In the genomic region with DNA sequence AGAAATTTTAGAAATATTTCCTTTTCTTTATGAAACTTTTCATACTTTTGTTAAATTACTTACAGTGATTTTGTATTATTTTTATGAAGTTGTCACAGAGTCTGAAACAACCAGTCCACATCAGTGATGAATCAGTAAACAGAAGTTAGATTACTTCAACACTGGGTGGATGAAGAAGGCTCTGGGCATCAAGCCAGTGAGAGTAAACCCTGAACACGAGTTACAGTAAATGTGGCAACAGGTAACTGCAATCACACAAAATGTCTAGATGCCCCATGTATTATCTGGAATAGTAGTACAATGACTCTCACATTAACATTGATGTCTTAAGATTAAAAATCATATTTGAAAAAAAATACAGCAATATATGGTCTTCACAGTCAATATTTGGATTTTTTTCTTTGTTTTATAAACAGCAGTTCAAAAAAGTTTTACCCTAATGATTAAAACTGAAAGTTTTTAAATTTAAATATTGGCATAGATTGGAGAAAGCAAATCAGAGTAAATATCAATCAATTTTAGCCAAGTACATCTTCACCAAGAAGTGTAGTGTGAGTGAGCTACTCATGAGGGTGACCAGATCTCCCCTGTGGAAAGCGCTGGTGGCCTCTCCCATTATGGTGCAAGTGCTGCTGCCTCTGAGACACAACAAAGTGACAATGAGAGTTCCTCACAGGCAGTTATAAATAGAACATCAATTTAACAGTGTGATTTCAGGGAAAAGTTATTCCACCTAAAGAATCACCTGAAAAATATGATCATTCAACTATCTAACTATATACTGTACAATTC, we compare ENCODE assay signal across 1 cellular context.
A peak's percentile ranks its signal among the peaks of the same experiment; 100 is the strongest.
TF ChIP-seq lines count a peak whose summit lies in the region.

No MANE protein-coding gene starts in this region.

TF ChIP-seq in HepG2, 621 proteins besides CTCF, POLR2A, EP300 and RAD21 (continued from another document and continues in another):
- TF ChIP-seq, protein P1, sequence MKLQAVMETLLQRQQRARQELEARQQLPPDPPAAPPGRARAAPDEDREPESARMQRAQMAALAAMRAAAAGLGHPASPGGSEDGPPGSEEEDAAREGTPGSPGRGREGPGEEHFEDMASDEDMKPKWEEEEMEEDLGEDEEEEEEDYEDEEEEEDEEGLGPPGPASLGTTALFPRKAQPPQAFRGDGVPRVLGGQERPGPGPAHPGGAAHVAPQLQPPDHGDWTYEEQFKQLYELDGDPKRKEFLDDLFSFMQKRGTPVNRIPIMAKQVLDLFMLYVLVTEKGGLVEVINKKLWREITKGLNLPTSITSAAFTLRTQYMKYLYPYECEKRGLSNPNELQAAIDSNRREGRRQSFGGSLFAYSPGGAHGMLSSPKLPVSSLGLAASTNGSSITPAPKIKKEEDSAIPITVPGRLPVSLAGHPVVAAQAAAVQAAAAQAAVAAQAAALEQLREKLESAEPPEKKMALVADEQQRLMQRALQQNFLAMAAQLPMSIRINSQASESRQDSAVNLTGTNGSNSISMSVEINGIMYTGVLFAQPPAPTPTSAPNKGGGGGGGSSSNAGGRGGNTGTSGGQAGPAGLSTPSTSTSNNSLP (IDR thresholded peaks at IDR 0.05; ENCODE audit: low read depth, low read length): 0 out of 2 replicates have a peak, but pooled peaks have one; percentile 24
- TF ChIP-seq, protein P2, sequence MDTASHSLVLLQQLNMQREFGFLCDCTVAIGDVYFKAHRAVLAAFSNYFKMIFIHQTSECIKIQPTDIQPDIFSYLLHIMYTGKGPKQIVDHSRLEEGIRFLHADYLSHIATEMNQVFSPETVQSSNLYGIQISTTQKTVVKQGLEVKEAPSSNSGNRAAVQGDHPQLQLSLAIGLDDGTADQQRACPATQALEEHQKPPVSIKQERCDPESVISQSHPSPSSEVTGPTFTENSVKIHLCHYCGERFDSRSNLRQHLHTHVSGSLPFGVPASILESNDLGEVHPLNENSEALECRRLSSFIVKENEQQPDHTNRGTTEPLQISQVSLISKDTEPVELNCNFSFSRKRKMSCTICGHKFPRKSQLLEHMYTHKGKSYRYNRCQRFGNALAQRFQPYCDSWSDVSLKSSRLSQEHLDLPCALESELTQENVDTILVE (CRISPR knock-in tag; IDR thresholded peaks at IDR 0.05): no peak
- TF ChIP-seq RCOR2 (CRISPR knock-in tag; IDR thresholded peaks at IDR 0.05) (no peak), SOX13 (IDR thresholded peaks at IDR 0.05) (no peak), SOX13 (CRISPR knock-in tag; conservative IDR thresholded peaks at IDR 0.05 in 1 of 2, IDR thresholded peaks at IDR 0.05 in 1 of 2) (0 out of 4 replicates have a peak, but pooled peaks of 1 of the 2 experiments have one; percentile 34), FOXA3 (CRISPR knock-in tag; IDR thresholded peaks at IDR 0.05) (peak; percentile 59), ZNF12 (CRISPR knock-in tag; IDR thresholded peaks at IDR 0.05) (peak; percentile 21; the same call in 1 of the 2 replicates), NFRKB (IDR thresholded peaks at IDR 0.05) (no peak), ZKSCAN5 (CRISPR knock-in tag; IDR thresholded peaks at IDR 0.05) (no peak), FOXP1 (IDR thresholded peaks at IDR 0.05) (no peak), FOXP1 (CRISPR knock-in tag; IDR thresholded peaks at IDR 0.05) (0 out of 2 replicates have a peak, but pooled peaks have one; percentile 17), SIN3B (IDR thresholded peaks at IDR 0.05; ENCODE audit: low read length) (no peak), RFX1 (IDR thresholded peaks at IDR 0.05) (no peak), GATAD2A (CRISPR knock-in tag; IDR thresholded peaks at IDR 0.05) (peak; percentile 67), REXO4 (CRISPR knock-in tag; IDR thresholded peaks at IDR 0.05; ENCODE audit: borderline replicate concordance) (no peak), FOXO1 (CRISPR knock-in tag; IDR thresholded peaks at IDR 0.05) (no peak), ZNF644 (CRISPR knock-in tag; IDR thresholded peaks at IDR 0.05; ENCODE audit: low read depth) (0 out of 2 replicates have a peak, but pooled peaks have one; percentile 22), KDM3A (CRISPR knock-in tag; IDR thresholded peaks at IDR 0.05; ENCODE audit: low read depth) (no peak), ZNF772 (CRISPR knock-in tag; IDR thresholded peaks at IDR 0.05) (no peak), CEBPB (IDR thresholded peaks at IDR 0.05; ENCODE audit: borderline replicate concordance, low read depth, low read length) (peak; percentile 67; the same call in 1 of the 2 replicates), SETDB1 (CRISPR knock-in tag; IDR thresholded peaks at IDR 0.05; ENCODE audit: borderline replicate concordance) (no peak), ZFP41 (CRISPR knock-in tag; IDR thresholded peaks at IDR 0.05; ENCODE audit: borderline replicate concordance) (no peak), CEBPG (CRISPR knock-in tag; IDR thresholded peaks at IDR 0.05) (peak; percentile 38), FOSL2 (CRISPR knock-in tag; IDR thresholded peaks at IDR 0.05) (peak; percentile 55), NCOA2 (CRISPR knock-in tag; IDR thresholded peaks at IDR 0.05) (0 out of 2 replicates have a peak, but pooled peaks have one; percentile 28), ISX (CRISPR knock-in tag; conservative IDR thresholded peaks at IDR 0.05) (no peak), ZNF839 (CRISPR knock-in tag; IDR thresholded peaks at IDR 0.05; ENCODE audit: borderline replicate concordance) (no peak), KAT8 (CRISPR knock-in tag; IDR thresholded peaks at IDR 0.05) (peak; percentile 38; the same call in 1 of the 2 replicates), MATR3 (CRISPR knock-in tag; IDR thresholded peaks at IDR 0.05) (no peak)
- TF ChIP-seq, protein P3, sequence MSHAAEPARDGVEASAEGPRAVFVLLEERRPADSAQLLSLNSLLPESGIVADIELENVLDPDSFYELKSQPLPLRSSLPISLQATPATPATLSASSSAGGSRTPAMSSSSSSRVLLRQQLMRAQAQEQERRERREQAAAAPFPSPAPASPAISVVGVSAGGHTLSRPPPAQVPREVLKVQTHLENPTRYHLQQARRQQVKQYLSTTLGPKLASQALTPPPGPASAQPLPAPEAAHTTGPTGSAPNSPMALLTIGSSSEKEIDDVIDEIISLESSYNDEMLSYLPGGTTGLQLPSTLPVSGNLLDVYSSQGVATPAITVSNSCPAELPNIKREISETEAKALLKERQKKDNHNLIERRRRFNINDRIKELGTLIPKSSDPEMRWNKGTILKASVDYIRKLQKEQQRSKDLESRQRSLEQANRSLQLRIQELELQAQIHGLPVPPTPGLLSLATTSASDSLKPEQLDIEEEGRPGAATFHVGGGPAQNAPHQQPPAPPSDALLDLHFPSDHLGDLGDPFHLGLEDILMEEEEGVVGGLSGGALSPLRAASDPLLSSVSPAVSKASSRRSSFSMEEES (CRISPR knock-in tag; IDR thresholded peaks at IDR 0.05): 0 out of 2 replicates have a peak, but pooled peaks have one; percentile 27
- TF ChIP-seq, protein P4, sequence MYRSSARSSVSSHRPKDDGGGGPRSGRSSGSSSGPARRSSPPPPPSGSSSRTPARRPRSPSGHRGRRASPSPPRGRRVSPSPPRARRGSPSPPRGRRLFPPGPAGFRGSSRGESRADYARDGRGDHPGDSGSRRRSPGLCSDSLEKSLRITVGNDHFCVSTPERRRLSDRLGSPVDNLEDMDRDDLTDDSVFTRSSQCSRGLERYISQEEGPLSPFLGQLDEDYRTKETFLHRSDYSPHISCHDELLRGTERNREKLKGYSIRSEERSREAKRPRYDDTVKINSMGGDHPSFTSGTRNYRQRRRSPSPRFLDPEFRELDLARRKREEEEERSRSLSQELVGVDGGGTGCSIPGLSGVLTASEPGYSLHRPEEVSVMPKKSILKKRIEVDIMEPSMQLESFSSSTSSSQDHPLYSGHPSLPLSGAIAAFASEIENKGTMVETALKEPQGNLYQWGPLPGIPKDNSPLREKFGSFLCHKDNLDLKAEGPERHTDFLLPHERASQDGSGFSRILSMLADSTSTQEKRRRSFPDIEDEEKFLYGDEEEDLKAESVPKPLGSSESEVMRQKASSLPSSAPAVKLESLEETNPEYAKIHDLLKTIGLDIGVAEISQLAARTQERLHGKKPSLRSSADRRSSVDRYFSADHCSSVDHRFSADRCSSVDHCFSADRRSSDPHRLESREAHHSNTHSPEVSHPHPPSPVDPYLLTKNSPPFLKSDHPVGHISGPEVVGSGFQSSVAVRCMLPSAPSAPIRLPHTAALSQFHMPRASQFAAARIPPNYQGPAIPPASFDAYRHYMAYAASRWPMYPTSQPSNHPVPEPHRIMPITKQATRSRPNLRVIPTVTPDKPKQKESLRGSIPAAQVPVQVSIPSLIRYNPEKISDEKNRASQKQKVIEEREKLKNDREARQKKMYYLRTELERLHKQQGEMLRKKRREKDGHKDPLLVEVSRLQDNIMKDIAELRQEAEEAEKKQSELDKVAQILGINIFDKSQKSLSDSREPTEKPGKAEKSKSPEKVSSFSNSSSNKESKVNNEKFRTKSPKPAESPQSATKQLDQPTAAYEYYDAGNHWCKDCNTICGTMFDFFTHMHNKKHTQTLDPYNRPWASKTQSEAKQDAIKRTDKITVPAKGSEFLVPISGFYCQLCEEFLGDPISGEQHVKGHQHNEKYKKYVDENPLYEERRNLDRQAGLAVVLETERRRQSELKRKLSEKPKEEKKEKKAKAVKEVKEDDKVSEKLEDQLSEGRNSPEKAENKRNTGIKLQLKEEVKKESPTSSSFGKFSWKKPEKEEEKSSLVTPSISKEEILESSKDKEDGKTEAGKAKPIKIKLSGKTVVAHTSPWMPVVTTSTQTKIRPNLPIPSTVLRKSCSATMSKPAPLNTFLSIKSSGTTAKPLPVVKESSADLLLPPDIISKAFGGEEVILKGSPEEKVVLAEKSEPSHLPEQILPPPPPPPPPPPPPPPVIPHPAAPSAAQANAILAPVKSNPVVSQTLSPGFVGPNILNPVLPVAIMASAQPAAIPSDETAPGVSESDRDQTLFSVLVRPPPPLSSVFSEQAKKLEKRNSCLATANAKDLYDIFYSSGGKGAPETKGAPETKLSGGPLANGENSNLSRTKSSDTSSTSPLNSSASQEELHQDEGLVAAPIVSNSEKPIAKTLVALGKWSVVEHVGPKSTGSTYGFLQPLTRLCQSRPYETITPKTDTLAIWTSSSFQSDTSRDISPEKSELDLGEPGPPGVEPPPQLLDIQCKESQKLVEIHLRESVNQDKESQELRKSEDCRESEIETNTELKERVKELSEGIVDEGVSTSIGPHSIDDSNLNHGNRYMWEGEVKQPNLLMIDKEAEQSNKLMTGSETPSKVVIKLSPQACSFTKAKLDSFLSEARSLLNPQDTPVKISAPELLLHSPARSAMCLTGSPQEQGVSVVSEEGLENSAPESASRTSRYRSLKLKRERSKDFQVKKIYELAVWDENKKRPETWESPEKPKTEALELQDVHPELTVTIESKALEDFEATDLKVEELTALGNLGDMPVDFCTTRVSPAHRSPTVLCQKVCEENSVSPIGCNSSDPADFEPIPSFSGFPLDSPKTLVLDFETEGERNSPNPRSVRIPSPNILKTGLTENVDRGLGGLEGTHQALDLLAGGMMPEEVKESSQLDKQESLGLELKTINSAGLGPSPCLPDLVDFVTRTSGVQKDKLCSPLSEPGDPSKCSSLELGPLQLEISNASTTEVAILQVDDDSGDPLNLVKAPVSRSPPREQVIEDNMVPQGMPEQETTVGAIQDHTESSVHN (CRISPR knock-in tag; IDR thresholded peaks at IDR 0.05): no peak
- TF ChIP-seq, protein P5, sequence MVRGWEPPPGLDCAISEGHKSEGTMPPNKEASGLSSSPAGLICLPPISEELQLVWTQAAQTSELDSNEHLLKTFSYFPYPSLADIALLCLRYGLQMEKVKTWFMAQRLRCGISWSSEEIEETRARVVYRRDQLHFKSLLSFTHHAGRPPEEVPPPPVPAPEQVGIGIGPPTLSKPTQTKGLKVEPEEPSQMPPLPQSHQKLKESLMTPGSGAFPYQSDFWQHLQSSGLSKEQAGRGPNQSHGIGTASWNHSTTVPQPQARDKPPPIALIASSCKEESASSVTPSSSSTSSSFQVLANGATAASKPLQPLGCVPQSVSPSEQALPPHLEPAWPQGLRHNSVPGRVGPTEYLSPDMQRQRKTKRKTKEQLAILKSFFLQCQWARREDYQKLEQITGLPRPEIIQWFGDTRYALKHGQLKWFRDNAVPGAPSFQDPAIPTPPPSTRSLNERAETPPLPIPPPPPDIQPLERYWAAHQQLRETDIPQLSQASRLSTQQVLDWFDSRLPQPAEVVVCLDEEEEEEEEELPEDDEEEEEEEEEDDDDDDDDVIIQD (CRISPR knock-in tag; IDR thresholded peaks at IDR 0.05; ENCODE audit: low read depth): peak; percentile 76; the same call in 1 of the 2 replicates
- TF ChIP-seq, protein P6, sequence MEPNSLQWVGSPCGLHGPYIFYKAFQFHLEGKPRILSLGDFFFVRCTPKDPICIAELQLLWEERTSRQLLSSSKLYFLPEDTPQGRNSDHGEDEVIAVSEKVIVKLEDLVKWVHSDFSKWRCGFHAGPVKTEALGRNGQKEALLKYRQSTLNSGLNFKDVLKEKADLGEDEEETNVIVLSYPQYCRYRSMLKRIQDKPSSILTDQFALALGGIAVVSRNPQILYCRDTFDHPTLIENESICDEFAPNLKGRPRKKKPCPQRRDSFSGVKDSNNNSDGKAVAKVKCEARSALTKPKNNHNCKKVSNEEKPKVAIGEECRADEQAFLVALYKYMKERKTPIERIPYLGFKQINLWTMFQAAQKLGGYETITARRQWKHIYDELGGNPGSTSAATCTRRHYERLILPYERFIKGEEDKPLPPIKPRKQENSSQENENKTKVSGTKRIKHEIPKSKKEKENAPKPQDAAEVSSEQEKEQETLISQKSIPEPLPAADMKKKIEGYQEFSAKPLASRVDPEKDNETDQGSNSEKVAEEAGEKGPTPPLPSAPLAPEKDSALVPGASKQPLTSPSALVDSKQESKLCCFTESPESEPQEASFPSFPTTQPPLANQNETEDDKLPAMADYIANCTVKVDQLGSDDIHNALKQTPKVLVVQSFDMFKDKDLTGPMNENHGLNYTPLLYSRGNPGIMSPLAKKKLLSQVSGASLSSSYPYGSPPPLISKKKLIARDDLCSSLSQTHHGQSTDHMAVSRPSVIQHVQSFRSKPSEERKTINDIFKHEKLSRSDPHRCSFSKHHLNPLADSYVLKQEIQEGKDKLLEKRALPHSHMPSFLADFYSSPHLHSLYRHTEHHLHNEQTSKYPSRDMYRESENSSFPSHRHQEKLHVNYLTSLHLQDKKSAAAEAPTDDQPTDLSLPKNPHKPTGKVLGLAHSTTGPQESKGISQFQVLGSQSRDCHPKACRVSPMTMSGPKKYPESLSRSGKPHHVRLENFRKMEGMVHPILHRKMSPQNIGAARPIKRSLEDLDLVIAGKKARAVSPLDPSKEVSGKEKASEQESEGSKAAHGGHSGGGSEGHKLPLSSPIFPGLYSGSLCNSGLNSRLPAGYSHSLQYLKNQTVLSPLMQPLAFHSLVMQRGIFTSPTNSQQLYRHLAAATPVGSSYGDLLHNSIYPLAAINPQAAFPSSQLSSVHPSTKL (CRISPR knock-in tag; IDR thresholded peaks at IDR 0.05): peak; percentile 44; the same call in 1 of the 2 replicates
- TF ChIP-seq, protein P7, sequence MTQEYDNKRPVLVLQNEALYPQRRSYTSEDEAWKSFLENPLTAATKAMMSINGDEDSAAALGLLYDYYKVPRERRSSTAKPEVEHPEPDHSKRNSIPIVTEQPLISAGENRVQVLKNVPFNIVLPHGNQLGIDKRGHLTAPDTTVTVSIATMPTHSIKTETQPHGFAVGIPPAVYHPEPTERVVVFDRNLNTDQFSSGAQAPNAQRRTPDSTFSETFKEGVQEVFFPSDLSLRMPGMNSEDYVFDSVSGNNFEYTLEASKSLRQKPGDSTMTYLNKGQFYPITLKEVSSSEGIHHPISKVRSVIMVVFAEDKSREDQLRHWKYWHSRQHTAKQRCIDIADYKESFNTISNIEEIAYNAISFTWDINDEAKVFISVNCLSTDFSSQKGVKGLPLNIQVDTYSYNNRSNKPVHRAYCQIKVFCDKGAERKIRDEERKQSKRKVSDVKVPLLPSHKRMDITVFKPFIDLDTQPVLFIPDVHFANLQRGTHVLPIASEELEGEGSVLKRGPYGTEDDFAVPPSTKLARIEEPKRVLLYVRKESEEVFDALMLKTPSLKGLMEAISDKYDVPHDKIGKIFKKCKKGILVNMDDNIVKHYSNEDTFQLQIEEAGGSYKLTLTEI (CRISPR knock-in tag; conservative IDR thresholded peaks at IDR 0.05): no peak
